1 cellular context compared by ENCODE assay signal in genomic region chr12:49352351-49352750, GRCh38.
TF ChIP-seq lines count a peak whose summit lies in the region.

No MANE protein-coding gene starts in this region.

TF ChIP-seq in HEK293, 187 proteins besides CTCF, POLR2A, EP300 and RAD21 (continued from another document and continues in another):
- TF ChIP-seq, protein P1, sequence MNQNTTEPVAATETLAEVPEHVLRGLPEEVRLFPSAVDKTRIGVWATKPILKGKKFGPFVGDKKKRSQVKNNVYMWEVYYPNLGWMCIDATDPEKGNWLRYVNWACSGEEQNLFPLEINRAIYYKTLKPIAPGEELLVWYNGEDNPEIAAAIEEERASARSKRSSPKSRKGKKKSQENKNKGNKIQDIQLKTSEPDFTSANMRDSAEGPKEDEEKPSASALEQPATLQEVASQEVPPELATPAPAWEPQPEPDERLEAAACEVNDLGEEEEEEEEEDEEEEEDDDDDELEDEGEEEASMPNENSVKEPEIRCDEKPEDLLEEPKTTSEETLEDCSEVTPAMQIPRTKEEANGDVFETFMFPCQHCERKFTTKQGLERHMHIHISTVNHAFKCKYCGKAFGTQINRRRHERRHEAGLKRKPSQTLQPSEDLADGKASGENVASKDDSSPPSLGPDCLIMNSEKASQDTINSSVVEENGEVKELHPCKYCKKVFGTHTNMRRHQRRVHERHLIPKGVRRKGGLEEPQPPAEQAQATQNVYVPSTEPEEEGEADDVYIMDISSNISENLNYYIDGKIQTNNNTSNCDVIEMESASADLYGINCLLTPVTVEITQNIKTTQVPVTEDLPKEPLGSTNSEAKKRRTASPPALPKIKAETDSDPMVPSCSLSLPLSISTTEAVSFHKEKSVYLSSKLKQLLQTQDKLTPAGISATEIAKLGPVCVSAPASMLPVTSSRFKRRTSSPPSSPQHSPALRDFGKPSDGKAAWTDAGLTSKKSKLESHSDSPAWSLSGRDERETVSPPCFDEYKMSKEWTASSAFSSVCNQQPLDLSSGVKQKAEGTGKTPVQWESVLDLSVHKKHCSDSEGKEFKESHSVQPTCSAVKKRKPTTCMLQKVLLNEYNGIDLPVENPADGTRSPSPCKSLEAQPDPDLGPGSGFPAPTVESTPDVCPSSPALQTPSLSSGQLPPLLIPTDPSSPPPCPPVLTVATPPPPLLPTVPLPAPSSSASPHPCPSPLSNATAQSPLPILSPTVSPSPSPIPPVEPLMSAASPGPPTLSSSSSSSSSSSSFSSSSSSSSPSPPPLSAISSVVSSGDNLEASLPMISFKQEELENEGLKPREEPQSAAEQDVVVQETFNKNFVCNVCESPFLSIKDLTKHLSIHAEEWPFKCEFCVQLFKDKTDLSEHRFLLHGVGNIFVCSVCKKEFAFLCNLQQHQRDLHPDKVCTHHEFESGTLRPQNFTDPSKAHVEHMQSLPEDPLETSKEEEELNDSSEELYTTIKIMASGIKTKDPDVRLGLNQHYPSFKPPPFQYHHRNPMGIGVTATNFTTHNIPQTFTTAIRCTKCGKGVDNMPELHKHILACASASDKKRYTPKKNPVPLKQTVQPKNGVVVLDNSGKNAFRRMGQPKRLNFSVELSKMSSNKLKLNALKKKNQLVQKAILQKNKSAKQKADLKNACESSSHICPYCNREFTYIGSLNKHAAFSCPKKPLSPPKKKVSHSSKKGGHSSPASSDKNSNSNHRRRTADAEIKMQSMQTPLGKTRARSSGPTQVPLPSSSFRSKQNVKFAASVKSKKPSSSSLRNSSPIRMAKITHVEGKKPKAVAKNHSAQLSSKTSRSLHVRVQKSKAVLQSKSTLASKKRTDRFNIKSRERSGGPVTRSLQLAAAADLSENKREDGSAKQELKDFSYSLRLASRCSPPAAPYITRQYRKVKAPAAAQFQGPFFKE (tag by site-specific recombination; IDR thresholded peaks at IDR 0.05; ENCODE audit: borderline replicate concordance): no peak
- TF ChIP-seq IKZF3 (tag by site-specific recombination; IDR thresholded peaks at IDR 0.05): no peak
- no peak for TF ChIP-seq ZNF2 (tag by site-specific recombination; IDR thresholded peaks at IDR 0.05)
- no peak for TF ChIP-seq TRIM28 (IDR thresholded peaks at IDR 0.05; ENCODE audit: borderline replicate concordance, low read length)
- TF ChIP-seq GLIS1 (tag by site-specific recombination; IDR thresholded peaks at IDR 0.05): no peak
- no peak for TF ChIP-seq ZNF311 (tag by site-specific recombination; IDR thresholded peaks at IDR 0.05; ENCODE audit: borderline replicate concordance)
- TF ChIP-seq ZNF768 (tag by site-specific recombination; IDR thresholded peaks at IDR 0.05): no peak
- peak; percentile 68; the same call in 1 of the 2 replicates for TF ChIP-seq ZNF292 (tag by site-specific recombination; IDR thresholded peaks at IDR 0.05; ENCODE audit: borderline replicate concordance, low read depth)
- TF ChIP-seq, protein P2, sequence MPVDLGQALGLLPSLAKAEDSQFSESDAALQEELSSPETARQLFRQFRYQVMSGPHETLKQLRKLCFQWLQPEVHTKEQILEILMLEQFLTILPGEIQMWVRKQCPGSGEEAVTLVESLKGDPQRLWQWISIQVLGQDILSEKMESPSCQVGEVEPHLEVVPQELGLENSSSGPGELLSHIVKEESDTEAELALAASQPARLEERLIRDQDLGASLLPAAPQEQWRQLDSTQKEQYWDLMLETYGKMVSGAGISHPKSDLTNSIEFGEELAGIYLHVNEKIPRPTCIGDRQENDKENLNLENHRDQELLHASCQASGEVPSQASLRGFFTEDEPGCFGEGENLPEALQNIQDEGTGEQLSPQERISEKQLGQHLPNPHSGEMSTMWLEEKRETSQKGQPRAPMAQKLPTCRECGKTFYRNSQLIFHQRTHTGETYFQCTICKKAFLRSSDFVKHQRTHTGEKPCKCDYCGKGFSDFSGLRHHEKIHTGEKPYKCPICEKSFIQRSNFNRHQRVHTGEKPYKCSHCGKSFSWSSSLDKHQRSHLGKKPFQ (tag by site-specific recombination; IDR thresholded peaks at IDR 0.05): no peak
- TF ChIP-seq, protein P3, sequence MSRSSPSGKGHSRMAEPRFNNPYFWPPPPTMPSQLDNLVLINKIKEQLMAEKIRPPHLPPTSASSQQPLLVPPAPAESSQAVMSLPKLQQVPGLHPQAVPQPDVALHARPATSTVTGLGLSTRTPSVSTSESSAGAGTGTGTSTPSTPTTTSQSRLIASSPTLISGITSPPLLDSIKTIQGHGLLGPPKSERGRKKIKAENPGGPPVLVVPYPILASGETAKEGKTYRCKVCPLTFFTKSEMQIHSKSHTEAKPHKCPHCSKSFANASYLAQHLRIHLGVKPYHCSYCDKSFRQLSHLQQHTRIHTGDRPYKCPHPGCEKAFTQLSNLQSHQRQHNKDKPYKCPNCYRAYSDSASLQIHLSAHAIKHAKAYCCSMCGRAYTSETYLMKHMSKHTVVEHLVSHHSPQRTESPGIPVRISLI (tag by site-specific recombination; IDR thresholded peaks at IDR 0.05): no peak
- TF ChIP-seq ZNF416 (tag by site-specific recombination; IDR thresholded peaks at IDR 0.05): no peak
- no peak for TF ChIP-seq ZNF747 (tag by site-specific recombination; IDR thresholded peaks at IDR 0.05)
- no peak for TF ChIP-seq SALL2 (tag by site-specific recombination; IDR thresholded peaks at IDR 0.05; ENCODE audit: borderline replicate concordance)
- TF ChIP-seq, protein P4, sequence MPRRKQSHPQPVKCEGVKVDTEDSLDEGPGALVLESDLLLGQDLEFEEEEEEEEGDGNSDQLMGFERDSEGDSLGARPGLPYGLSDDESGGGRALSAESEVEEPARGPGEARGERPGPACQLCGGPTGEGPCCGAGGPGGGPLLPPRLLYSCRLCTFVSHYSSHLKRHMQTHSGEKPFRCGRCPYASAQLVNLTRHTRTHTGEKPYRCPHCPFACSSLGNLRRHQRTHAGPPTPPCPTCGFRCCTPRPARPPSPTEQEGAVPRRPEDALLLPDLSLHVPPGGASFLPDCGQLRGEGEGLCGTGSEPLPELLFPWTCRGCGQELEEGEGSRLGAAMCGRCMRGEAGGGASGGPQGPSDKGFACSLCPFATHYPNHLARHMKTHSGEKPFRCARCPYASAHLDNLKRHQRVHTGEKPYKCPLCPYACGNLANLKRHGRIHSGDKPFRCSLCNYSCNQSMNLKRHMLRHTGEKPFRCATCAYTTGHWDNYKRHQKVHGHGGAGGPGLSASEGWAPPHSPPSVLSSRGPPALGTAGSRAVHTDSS (tag by site-specific recombination; IDR thresholded peaks at IDR 0.05): no peak
- TF ChIP-seq ZNF658 (tag by site-specific recombination; IDR thresholded peaks at IDR 0.05): no peak
- TF ChIP-seq ZNF670 (tag by site-specific recombination; IDR thresholded peaks at IDR 0.05; ENCODE audit: low read depth): no peak
- no peak for TF ChIP-seq ZNF335 (tag by site-specific recombination; conservative IDR thresholded peaks at IDR 0.05)
- no peak; the same call in 1 of the 2 replicates for TF ChIP-seq ZNF555 (tag by site-specific recombination; conservative IDR thresholded peaks at IDR 0.05)
- TF ChIP-seq, protein P5, sequence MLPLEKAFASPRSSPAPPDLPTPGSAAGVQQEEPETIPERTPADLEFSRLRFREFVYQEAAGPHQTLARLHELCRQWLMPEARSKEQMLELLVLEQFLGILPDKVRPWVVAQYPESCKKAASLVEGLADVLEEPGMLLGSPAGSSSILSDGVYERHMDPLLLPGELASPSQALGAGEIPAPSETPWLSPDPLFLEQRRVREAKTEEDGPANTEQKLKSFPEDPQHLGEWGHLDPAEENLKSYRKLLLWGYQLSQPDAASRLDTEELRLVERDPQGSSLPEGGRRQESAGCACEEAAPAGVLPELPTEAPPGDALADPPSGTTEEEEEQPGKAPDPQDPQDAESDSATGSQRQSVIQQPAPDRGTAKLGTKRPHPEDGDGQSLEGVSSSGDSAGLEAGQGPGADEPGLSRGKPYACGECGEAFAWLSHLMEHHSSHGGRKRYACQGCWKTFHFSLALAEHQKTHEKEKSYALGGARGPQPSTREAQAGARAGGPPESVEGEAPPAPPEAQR (tag by site-specific recombination; IDR thresholded peaks at IDR 0.05): no peak
- no peak for TF ChIP-seq ZNF302 (tag by site-specific recombination; IDR thresholded peaks at IDR 0.05; ENCODE audit: low read depth)
- no peak for TF ChIP-seq ZNF366 (tag by site-specific recombination; conservative IDR thresholded peaks at IDR 0.05)
- no peak for TF ChIP-seq ZNF473 (tag by site-specific recombination; IDR thresholded peaks at IDR 0.05)
- no peak for TF ChIP-seq ZNF341 (tag by site-specific recombination; IDR thresholded peaks at IDR 0.05; ENCODE audit: low read depth)
- TF ChIP-seq, protein P6, sequence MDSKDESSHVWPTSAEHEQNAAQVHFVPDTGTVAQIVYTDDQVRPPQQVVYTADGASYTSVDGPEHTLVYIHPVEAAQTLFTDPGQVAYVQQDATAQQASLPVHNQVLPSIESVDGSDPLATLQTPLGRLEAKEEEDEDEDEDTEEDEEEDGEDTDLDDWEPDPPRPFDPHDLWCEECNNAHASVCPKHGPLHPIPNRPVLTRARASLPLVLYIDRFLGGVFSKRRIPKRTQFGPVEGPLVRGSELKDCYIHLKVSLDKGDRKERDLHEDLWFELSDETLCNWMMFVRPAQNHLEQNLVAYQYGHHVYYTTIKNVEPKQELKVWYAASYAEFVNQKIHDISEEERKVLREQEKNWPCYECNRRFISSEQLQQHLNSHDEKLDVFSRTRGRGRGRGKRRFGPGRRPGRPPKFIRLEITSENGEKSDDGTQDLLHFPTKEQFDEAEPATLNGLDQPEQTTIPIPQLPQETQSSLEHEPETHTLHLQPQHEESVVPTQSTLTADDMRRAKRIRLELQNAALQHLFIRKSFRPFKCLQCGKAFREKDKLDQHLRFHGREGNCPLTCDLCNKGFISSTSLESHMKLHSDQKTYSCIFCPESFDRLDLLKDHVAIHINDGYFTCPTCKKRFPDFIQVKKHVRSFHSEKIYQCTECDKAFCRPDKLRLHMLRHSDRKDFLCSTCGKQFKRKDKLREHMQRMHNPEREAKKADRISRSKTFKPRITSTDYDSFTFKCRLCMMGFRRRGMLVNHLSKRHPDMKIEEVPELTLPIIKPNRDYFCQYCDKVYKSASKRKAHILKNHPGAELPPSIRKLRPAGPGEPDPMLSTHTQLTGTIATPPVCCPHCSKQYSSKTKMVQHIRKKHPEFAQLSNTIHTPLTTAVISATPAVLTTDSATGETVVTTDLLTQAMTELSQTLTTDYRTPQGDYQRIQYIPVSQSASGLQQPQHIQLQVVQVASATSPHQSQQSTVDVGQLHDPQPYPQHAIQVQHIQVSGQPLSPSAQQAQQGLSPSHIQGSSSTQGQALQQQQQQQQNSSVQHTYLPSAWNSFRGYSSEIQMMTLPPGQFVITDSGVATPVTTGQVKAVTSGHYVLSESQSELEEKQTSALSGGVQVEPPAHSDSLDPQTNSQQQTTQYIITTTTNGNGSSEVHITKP (tag by site-specific recombination; IDR thresholded peaks at IDR 0.05): no peak
- no peak for TF ChIP-seq ZNF37A (tag by site-specific recombination; IDR thresholded peaks at IDR 0.05)
- peak; percentile 56; the same call in 1 of the 2 replicates for TF ChIP-seq ZNF223 (tag by site-specific recombination; IDR thresholded peaks at IDR 0.05)
- TF ChIP-seq ZNF585B (tag by site-specific recombination; IDR thresholded peaks at IDR 0.05): no peak
- TF ChIP-seq, protein P7, sequence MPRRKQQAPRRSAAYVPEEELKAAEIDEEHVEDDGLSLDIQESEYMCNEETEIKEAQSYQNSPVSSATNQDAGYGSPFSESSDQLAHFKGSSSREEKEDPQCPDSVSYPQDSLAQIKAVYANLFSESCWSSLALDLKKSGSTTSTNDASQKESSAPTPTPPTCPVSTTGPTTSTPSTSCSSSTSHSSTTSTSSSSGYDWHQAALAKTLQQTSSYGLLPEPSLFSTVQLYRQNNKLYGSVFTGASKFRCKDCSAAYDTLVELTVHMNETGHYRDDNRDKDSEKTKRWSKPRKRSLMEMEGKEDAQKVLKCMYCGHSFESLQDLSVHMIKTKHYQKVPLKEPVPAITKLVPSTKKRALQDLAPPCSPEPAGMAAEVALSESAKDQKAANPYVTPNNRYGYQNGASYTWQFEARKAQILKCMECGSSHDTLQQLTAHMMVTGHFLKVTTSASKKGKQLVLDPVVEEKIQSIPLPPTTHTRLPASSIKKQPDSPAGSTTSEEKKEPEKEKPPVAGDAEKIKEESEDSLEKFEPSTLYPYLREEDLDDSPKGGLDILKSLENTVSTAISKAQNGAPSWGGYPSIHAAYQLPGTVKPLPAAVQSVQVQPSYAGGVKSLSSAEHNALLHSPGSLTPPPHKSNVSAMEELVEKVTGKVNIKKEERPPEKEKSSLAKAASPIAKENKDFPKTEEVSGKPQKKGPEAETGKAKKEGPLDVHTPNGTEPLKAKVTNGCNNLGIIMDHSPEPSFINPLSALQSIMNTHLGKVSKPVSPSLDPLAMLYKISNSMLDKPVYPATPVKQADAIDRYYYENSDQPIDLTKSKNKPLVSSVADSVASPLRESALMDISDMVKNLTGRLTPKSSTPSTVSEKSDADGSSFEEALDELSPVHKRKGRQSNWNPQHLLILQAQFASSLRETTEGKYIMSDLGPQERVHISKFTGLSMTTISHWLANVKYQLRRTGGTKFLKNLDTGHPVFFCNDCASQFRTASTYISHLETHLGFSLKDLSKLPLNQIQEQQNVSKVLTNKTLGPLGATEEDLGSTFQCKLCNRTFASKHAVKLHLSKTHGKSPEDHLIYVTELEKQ (tag by site-specific recombination; IDR thresholded peaks at IDR 0.05; ENCODE audit: borderline replicate concordance): peak; percentile 32; the same call in 1 of the 2 replicates
- TF ChIP-seq MEIS1 (CRISPR knock-in tag; IDR thresholded peaks at IDR 0.05; ENCODE audit: borderline replicate concordance): no peak
- TF ChIP-seq ZNF48 (tag by site-specific recombination; IDR thresholded peaks at IDR 0.05): no peak
- TF ChIP-seq ZBTB20 (tag by site-specific recombination; IDR thresholded peaks at IDR 0.05): no peak
- TF ChIP-seq ZNF391 (tag by site-specific recombination; IDR thresholded peaks at IDR 0.05; ENCODE audit: borderline replicate concordance, low read depth): no peak
- no peak for TF ChIP-seq ZNF248 (tag by site-specific recombination; IDR thresholded peaks at IDR 0.05)
- no peak for TF ChIP-seq ZNF792 (tag by site-specific recombination; IDR thresholded peaks at IDR 0.05)
- TF ChIP-seq, protein P8, sequence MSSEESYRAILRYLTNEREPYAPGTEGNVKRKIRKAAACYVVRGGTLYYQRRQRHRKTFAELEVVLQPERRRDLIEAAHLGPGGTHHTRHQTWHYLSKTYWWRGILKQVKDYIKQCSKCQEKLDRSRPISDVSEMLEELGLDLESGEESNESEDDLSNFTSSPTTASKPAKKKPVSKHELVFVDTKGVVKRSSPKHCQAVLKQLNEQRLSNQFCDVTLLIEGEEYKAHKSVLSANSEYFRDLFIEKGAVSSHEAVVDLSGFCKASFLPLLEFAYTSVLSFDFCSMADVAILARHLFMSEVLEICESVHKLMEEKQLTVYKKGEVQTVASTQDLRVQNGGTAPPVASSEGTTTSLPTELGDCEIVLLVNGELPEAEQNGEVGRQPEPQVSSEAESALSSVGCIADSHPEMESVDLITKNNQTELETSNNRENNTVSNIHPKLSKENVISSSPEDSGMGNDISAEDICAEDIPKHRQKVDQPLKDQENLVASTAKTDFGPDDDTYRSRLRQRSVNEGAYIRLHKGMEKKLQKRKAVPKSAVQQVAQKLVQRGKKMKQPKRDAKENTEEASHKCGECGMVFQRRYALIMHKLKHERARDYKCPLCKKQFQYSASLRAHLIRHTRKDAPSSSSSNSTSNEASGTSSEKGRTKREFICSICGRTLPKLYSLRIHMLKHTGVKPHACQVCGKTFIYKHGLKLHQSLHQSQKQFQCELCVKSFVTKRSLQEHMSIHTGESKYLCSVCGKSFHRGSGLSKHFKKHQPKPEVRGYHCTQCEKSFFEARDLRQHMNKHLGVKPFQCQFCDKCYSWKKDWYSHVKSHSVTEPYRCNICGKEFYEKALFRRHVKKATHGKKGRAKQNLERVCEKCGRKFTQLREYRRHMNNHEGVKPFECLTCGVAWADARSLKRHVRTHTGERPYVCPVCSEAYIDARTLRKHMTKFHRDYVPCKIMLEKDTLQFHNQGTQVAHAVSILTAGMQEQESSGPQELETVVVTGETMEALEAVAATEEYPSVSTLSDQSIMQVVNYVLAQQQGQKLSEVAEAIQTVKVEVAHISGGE (tag by site-specific recombination; conservative IDR thresholded peaks at IDR 0.05; ENCODE audit: low read depth): peak; percentile 54
- TF ChIP-seq ZNF324 (tag by site-specific recombination; IDR thresholded peaks at IDR 0.05): no peak
- no peak for TF ChIP-seq ZFP69B (tag by site-specific recombination; IDR thresholded peaks at IDR 0.05)
